9 cellular contexts compared by ENCODE assay signal in genomic region chr2:230794472-230794871, GRCh38.
DNase-seq lines count a peak whose midpoint lies in the region; ATAC-seq, FAIRE-seq and TF ChIP-seq lines count a peak whose summit lies in the region.
"Had no signal": no experiment of that assay in that cellular context is flagged by ENCODE, and none has a peak within 500 bp of the region (broad histone marks: within the 10 kb centered on the region; RNA-seq: fewer than 3 reads in every experiment).

No MANE protein-coding gene starts in this region.

- TF ChIP-seq POLR2A in HepG2 (IDR thresholded peaks at IDR 0.05; ENCODE audit: insufficient read depth in 1 of 2, low read depth in 2 of 2, low read length in 2 of 2) (no peak), right lobe of liver (IDR thresholded peaks at IDR 0.05) (no peak)

- TF ChIP-seq EP300 in HepG2 (IDR thresholded peaks at IDR 0.05; ENCODE audit: low read depth in 2 of 2, low read length in 2 of 2) (no peak), HepG2 (CRISPR knock-in tag; IDR thresholded peaks at IDR 0.05; ENCODE audit: borderline replicate concordance) (no peak)

- H3K27me3 ChIP-seq in HepG2 (ENCODE audit: control insufficient read depth in 1 of 2, insufficient read depth in 2 of 2, low read length in 2 of 2) (no peaks in the 10 kb centered on the region), right lobe of liver (no peaks in the 10 kb centered on the region), ascending aorta (no peaks in the 10 kb centered on the region), muscle layer of colon (ENCODE audit: control insufficient read depth in 1 of 2, insufficient read depth in 2 of 2, low read length in 2 of 2) (no peaks in the 10 kb centered on the region), aorta (ENCODE audit: control insufficient read depth in 1 of 2, insufficient read depth in 2 of 2, low read length in 1 of 2) (no peaks in the 10 kb centered on the region), endodermal cell (ENCODE audit: control insufficient read depth, insufficient read depth, low read length, poor library complexity, severe bottlenecking) (no peaks in the 10 kb centered on the region)

- no peak overlapping the region for H3K4me2 ChIP-seq in HepG2 (ENCODE audit: low read depth, low read length)

- H3K4me1 ChIP-seq in HepG2 (ENCODE audit: insufficient read depth, low read length) (no peaks in the 10 kb centered on the region), right lobe of liver (no peaks in the 10 kb centered on the region), ascending aorta (peaks cover 14 to 28% of the 10 kb centered on the region in 2 donors), muscle layer of colon (ENCODE audit: insufficient read depth, low read length) (peaks cover 57% of the 10 kb centered on the region), aorta (ENCODE audit: control insufficient read depth in 1 of 2, insufficient read depth in 2 of 2, low read length in 2 of 2) (peaks cover 0 to 10% of the 10 kb centered on the region in 2 donors), endodermal cell (ENCODE audit: control insufficient read depth, insufficient read depth, low read length) (peaks cover 2% of the 10 kb centered on the region)

- 97% methylated on average over 6 of the region's 6 CpGs for WGBS in HepG2 (ENCODE audit: low lambda C conversion rate)
- WGBS in right lobe of liver (ENCODE audit: insufficient coverage, low coverage, low lambda C conversion rate, missing lambda C conversion rate): 79% methylated on average over 4 of the region's 6 CpGs
- WGBS in aorta, 2 donors: 75 to 81% methylated on average over 6 of the region's 6 CpGs
- WGBS in endodermal cell (ENCODE audit: insufficient coverage in 1 of 2, insufficient read length in 1 of 2), 2 experiments: 95 to 97% methylated on average over 3 to 6 of the region's 6 CpGs

- intact Hi-C loops in HepG2 (cut with micrococcal nuclease; ENCODE audit: unreplicated experiment) (loop anchor here (10.0 kb wide), 1 partner anchor 160 kb away; no protein-coding TSS in a partner anchor), right lobe of liver (cut with DNase I) (no loop called here), ascending aorta (cut with DNase I) (loop anchor here (1.0 to 5.0 kb wide), 3 partner anchors 20 to 81 kb away; no protein-coding TSS in a partner anchor), aorta (cut with DNase I) (loop anchor here (2.0 to 10.0 kb wide), 3 partner anchors 37 to 180 kb away; partner anchors contain the start of gene CAB39 (in 1 of the 2))

- TF ChIP-seq RAD21 in HepG2 (CRISPR knock-in tag; IDR thresholded peaks at IDR 0.05): no peak

- H3K4me3 ChIP-seq in HepG2 (replicated peaks in 1 of 3; ENCODE audit: insufficient read depth in 1 of 3, low read depth in 2 of 3, low read length in 3 of 3) (no peak overlapping the region), right lobe of liver (no peak overlapping the region), ascending aorta (peak overlapping the region in 1 of 2 donors; percentile 5), muscle layer of colon (ENCODE audit: low read depth in 1 of 2, low read length in 2 of 2) (no peak overlapping the region), aorta (ENCODE audit: low read length in 2 of 2) (no peak overlapping the region), endodermal cell (ENCODE audit: low read length) (no peak overlapping the region)

- H3K9ac ChIP-seq in HepG2 (ENCODE audit: insufficient read depth, low read depth, low read length): no peak overlapping the region
- peak overlapping the region; percentile 10 for H3K9ac ChIP-seq in muscle layer of colon (ENCODE audit: low read length)
- no peak overlapping the region for H3K9ac ChIP-seq in endodermal cell (ENCODE audit: extremely low read depth, low read length, poor library complexity, severe bottlenecking)

- in situ Hi-C loops in HepG2 (cut with HindIII; ENCODE audit: extremely low pct_ligation_motif_present, low pct_unique_long_range_greater_than_20kb): no loop called here

- DNase-seq in HepG2 (ENCODE audit: low spot score): no peak
- DNase-seq in right lobe of liver: no peak
- no peak for DNase-seq in ascending aorta (ENCODE audit: low spot score in 2 of 2)
- no peak for DNase-seq in aorta
- no peak for DNase-seq in SHP77 (lab: John Stamatoyannopoulos, UW)
- DNase-seq in endodermal cell: no peak
- DNase-seq: NCI-H146 had no signal

- no peak overlapping the region for H3K4me3 Mint-ChIP-seq in endodermal cell

- H3K36me3 ChIP-seq in HepG2 (replicated peaks in 1 of 2; ENCODE audit: control insufficient read depth in 1 of 2, insufficient read depth in 2 of 2, low read length in 2 of 2) (peaks cover 10 to 48% of the 10 kb centered on the region in 2 experiments; a peak in 4 of 5 replicates), right lobe of liver (peaks cover 0 to 3% (median 0%) of the 10 kb centered on the region in 4 donors), ascending aorta (peaks cover 0 to 13% of the 10 kb centered on the region in 2 donors), muscle layer of colon (ENCODE audit: insufficient read depth, low read length) (peaks cover 6% of the 10 kb centered on the region), aorta (ENCODE audit: control insufficient read depth in 1 of 2, insufficient read depth in 2 of 2, low read length in 1 of 2) (peaks cover 0 to 2% of the 10 kb centered on the region in 2 donors), endodermal cell (ENCODE audit: control insufficient read depth, insufficient read depth, low read length) (peaks cover 53% of the 10 kb centered on the region)

- no peaks in the 10 kb centered on the region for H3K27me3 Mint-ChIP-seq in endodermal cell (ENCODE audit: insufficient read depth)

- no peak overlapping the region for H3K27ac ChIP-seq in HepG2 (ENCODE audit: extremely low read length, insufficient read depth, low read length)
- H3K27ac ChIP-seq in right lobe of liver: peak overlapping the region in 1 of 3 donors; percentile 7
- H3K27ac ChIP-seq in ascending aorta: peak overlapping the region; percentile 71 to 89
- peak overlapping the region; percentile 79 for H3K27ac ChIP-seq in muscle layer of colon (ENCODE audit: low read depth, low read length)
- H3K27ac ChIP-seq in aorta (ENCODE audit: low read depth in 1 of 2, low read length in 2 of 2): peak overlapping the region; percentile 41 to 64
- no peak overlapping the region for H3K27ac ChIP-seq in endodermal cell (ENCODE audit: low read depth, low read length)

- H2AFZ ChIP-seq in HepG2 (ENCODE audit: low read length): no peak overlapping the region

- FAIRE-seq in HepG2 (lab: Jason Lieb, UNC): no peak

- H3K9me3 Mint-ChIP-seq in endodermal cell: peaks cover 3% of the 10 kb centered on the region

- no peak for ATAC-seq in HepG2
- ATAC-seq in right lobe of liver: no peak
- ATAC-seq in aorta (ENCODE audit: low FRiP score): no peak
- no peak for ATAC-seq in GM19452 (IDR thresholded peaks at IDR 0.05; ENCODE audit: unreplicated experiment)

- no peaks in the 10 kb centered on the region for H3K79me2 ChIP-seq in HepG2 (ENCODE audit: insufficient read depth, low read length)

- no peak overlapping the region for H3K27ac Mint-ChIP-seq in endodermal cell

- TF ChIP-seq CTCF in HepG2 (CRISPR knock-in tag; IDR thresholded peaks at IDR 0.05) (no peak), right lobe of liver (IDR thresholded peaks at IDR 0.05) (no peak), ascending aorta (IDR thresholded peaks at IDR 0.05) (no peak), endodermal cell (conservative IDR thresholded peaks at IDR 0.05) (no peak)

- peaks cover 7% of the 10 kb centered on the region for H3K4me1 Mint-ChIP-seq in endodermal cell

- CTCF ChIA-PET in HepG2 (lab: Yijun Ruan, JAX; ENCODE audit: low intra/inter-chr PET ratio, low total read pairs): no interaction called here

- no peaks in the 10 kb centered on the region for H3K9me3 ChIP-seq in HepG2 (ENCODE audit: low read length)
- no peaks in the 10 kb centered on the region for H3K9me3 ChIP-seq in right lobe of liver
- peaks cover 0 to under 1% of the 10 kb centered on the region in 2 donors for H3K9me3 ChIP-seq in ascending aorta
- H3K9me3 ChIP-seq in muscle layer of colon (ENCODE audit: low read length): no peaks in the 10 kb centered on the region
- H3K9me3 ChIP-seq in aorta (ENCODE audit: control insufficient read depth, low read length): no peaks in the 10 kb centered on the region
- H3K9me3 ChIP-seq in endodermal cell (ENCODE audit: control insufficient read depth, low read length): peaks cover 6% of the 10 kb centered on the region

- POLR2A ChIA-PET in HepG2 (lab: Yijun Ruan, JAX): no interaction called here

- BruUV-seq in HepG2 (replicated peaks; lab: Mats Ljungman, UMichigan): no TSS peak

- peaks cover 44% of the 10 kb centered on the region for H3K36me3 Mint-ChIP-seq in endodermal cell (ENCODE audit: low read depth)

- H4K20me1 ChIP-seq in HepG2 (ENCODE audit: insufficient read depth, low read length): 0 out of 2 replicates have a peak, but pooled peaks cover 3% of the 10 kb centered on the region

TF ChIP-seq in HepG2, 621 proteins besides CTCF, POLR2A, EP300 and RAD21:
- TF ChIP-seq RBM22 (optimal IDR thresholded peaks at IDR 0.05; ENCODE audit: low read length) (peak; percentile 20), RFX3 (CRISPR knock-in tag; IDR thresholded peaks at IDR 0.05) (no peak), CREB1 (IDR thresholded peaks at IDR 0.05) (0 out of 2 replicates have a peak, but pooled peaks have one; percentile 5), CREB1 (CRISPR knock-in tag; IDR thresholded peaks at IDR 0.05) (no peak), TBX3 (IDR thresholded peaks at IDR 0.05; ENCODE audit: borderline replicate concordance) (no peak), ATF7 (IDR thresholded peaks at IDR 0.05) (peak; percentile 40; the same call in 1 of the 2 replicates), ATF7 (CRISPR knock-in tag; IDR thresholded peaks at IDR 0.05) (no peak)

Comparison
In these comparisons a context has a peak if more than half of its experiments do, and no peak if none do; other contexts are left out.
1. intact Hi-C loops: an anchor here in HepG2 (10.0 kb wide), ascending aorta (1.0 to 5.0 kb wide) and aorta (2.0 to 10.0 kb wide); none called in right lobe of liver.
2. H3K27ac ChIP-seq: peak in ascending aorta (2 of 2), muscle layer of colon (single experiment) and aorta (2 of 2); none in HepG2 (single experiment) and endodermal cell (single experiment).